8 cellular contexts compared by ENCODE assay signal in genomic region chr11:62612366-62613274, GRCh38. TPM values are rescaled to one million over a fixed set of nuclear protein-coding genes. Genes with fewer than 3 reads are reported as not detected.
DNase-seq lines count a peak whose midpoint lies in the region; ATAC-seq and TF ChIP-seq lines count a peak whose summit lies in the region.

A gene with protein sequence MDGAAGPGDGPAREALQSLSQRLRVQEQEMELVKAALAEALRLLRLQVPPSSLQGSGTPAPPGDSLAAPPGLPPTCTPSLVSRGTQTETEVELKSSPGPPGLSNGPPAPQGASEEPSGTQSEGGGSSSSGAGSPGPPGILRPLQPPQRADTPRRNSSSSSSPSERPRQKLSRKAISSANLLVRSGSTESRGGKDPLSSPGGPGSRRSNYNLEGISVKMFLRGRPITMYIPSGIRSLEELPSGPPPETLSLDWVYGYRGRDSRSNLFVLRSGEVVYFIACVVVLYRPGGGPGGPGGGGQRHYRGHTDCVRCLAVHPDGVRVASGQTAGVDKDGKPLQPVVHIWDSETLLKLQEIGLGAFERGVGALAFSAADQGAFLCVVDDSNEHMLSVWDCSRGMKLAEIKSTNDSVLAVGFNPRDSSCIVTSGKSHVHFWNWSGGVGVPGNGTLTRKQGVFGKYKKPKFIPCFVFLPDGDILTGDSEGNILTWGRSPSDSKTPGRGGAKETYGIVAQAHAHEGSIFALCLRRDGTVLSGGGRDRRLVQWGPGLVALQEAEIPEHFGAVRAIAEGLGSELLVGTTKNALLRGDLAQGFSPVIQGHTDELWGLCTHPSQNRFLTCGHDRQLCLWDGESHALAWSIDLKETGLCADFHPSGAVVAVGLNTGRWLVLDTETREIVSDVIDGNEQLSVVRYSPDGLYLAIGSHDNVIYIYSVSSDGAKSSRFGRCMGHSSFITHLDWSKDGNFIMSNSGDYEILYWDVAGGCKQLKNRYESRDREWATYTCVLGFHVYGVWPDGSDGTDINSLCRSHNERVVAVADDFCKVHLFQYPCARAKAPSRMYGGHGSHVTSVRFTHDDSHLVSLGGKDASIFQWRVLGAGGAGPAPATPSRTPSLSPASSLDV (minus strand): TSS chr11:62612775. CDS start chr11:62612457, 318 bp downstream.
A gene with protein sequence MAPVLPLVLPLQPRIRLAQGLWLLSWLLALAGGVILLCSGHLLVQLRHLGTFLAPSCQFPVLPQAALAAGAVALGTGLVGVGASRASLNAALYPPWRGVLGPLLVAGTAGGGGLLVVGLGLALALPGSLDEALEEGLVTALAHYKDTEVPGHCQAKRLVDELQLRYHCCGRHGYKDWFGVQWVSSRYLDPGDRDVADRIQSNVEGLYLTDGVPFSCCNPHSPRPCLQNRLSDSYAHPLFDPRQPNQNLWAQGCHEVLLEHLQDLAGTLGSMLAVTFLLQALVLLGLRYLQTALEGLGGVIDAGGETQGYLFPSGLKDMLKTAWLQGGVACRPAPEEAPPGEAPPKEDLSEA (plus strand): TSS chr11:62613257. CDS start chr11:62613282, 25 bp downstream.

- TF ChIP-seq CTCF in GM13977 (IDR thresholded peaks at IDR 0.05; ENCODE audit: extremely low read depth, insufficient read depth, missing control alignments) (peak; percentile 96), sigmoid colon (IDR thresholded peaks at IDR 0.05) (peak; percentile 39 to 99 (median 56))

- H3K9me3 ChIP-seq in iPS DF 6.9 (ENCODE audit: control insufficient read depth, insufficient read depth, low read length) (no peaks in the 10 kb centered on the region), sigmoid colon (no peaks in the 10 kb centered on the region)

- peak; percentile 70 for ATAC-seq in HG02678 (IDR thresholded peaks at IDR 0.05; ENCODE audit: unreplicated experiment)

- H3K4me3 ChIP-seq in iPS DF 6.9 (ENCODE audit: low read length), result peak within 1 kb of the TSS; percentile 66; the same call in 1 of the 2 replicates
- peak within 1 kb of the TSS; percentile 53 to 82 (median 62) for H3K4me3 ChIP-seq in sigmoid colon

- no CpG with 5 or more reads among the region's 89 CpGs for WGBS in iPS DF 6.9 (ENCODE audit: insufficient coverage, insufficient read length)
- WGBS in sigmoid colon, 2 donors, result 0 to 1% methylated on average over 89 of the region's 89 CpGs

- no peak for TF ChIP-seq EP300 in sigmoid colon (IDR thresholded peaks at IDR 0.05)

- H3K27me3 ChIP-seq in iPS DF 6.9 (ENCODE audit: control insufficient read depth, insufficient read depth, low read length), result no peaks in the 10 kb centered on the region
- H3K27me3 ChIP-seq in sigmoid colon, result no peaks in the 10 kb centered on the region

- in situ Hi-C loops in GM13977 (cut with MboI; ENCODE audit: low pct_unique_long_range_greater_than_20kb, low sequenced_read_pairs, unreplicated experiment), result no loop called here

- intact Hi-C loops in sigmoid colon (cut with DNase I), result loop anchor here (2.0 to 5.0 kb wide), 3 partner anchors 18 to 95 kb away; partner anchors contain the start of genes BSCL2, C11orf98, CSKMT and GNG3

- H3K4me1 ChIP-seq in iPS DF 6.9 (ENCODE audit: control insufficient read depth, insufficient read depth, low read length) (no peaks in the 10 kb centered on the region; the same call in 1 of the 2 replicates), sigmoid colon (peaks cover 0 to 30% (median 24%) of the 10 kb centered on the region in 4 donors)

- no peak for TF ChIP-seq POLR2A in sigmoid colon (IDR thresholded peaks at IDR 0.05)

- DNase-seq in GM13977 (ENCODE audit: low spot score) (peak; percentile 96), NCI-H128 (lab: John Stamatoyannopoulos, UW; ENCODE audit: unreplicated experiment) (peak; percentile 46), T1000 (lab: John Stamatoyannopoulos, UW) (peak; percentile 91), astrocyte of the hippocampus (ENCODE audit: low read depth, low spot score) (peak; percentile 87), iPS DF 6.9 (ENCODE audit: low read depth, low spot score) (no peak), sigmoid colon (peak; percentile 96), cortex of kidney (lab: John Stamatoyannopoulos, UW) (no peak)

- H3K27ac ChIP-seq in iPS DF 6.9 (ENCODE audit: low read length), result no peak within 1 kb of the TSS
- H3K27ac ChIP-seq in sigmoid colon, result peak within 1 kb of the TSS; percentile 88 to 100 (median 96)

- no peaks in the 10 kb centered on the region; the same call in 1 of the 2 replicates for H3K36me3 ChIP-seq in iPS DF 6.9 (ENCODE audit: control insufficient read depth, insufficient read depth, low read length)
- peaks cover 0 to 61% (median 6%) of the 10 kb centered on the region in 4 donors for H3K36me3 ChIP-seq in sigmoid colon

RNA-seq across cellular contexts. Expression of the first gene that starts in this region (rescaled TPM):
- 10 to 100 TPM; 19.6 to 39.5 (median 30.2) TPM for total RNA-seq in sigmoid colon
- polyA plus RNA-seq in sigmoid colon, result 10 to 100 TPM; 10.6 to 50.7 (median 16.2) TPM

RNA-seq across cellular contexts. Expression of the second gene that starts in this region (rescaled TPM):
- 10 to 100 TPM in 2 of 4 donors, 1 to 10 TPM in 2; 5.3 to 13.8 (median 10.1) TPM for total RNA-seq in sigmoid colon
- 10 to 100 TPM in 1 of 3 donors, 1 to 10 TPM in 2; 3.0 to 14.2 (median 3.2) TPM for polyA plus RNA-seq in sigmoid colon

Comparison
In these comparisons a context has a peak if more than half of its experiments do, and no peak if none do; other contexts are left out.
1. DNase-seq: peak in GM13977 (single experiment), NCI-H128 (single experiment), T1000 (single experiment), astrocyte of the hippocampus (single experiment) and sigmoid colon (single experiment); none in iPS DF 6.9 (single experiment) and cortex of kidney (single experiment).